In the genomic region with DNA sequence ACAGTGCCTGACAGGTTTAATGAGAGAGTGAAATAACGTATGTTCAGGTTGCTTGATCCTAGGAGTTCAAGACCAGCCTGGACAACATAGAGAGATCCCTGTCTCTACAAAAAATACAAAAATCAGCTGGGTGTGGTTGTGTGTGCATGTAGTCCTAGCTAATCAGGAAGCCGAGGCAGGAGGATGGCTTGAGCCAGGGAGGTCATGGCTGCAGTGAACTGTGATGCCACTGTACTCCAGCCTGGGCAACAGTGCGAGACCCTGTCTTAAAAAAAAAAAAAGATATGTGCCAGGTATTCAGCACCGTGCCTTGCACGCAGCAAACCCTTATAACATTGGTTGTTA, we compare ENCODE assay signal across 1 cellular context.
TF ChIP-seq lines count a peak whose summit lies in the region.

No MANE protein-coding gene starts in this region.

TF ChIP-seq in GM23338, 12 proteins besides CTCF, POLR2A, EP300 and RAD21 (continued from another document):
- TF ChIP-seq EZH2phosphoT487 (IDR thresholded peaks at IDR 0.05; ENCODE audit: unreplicated experiment) (no peak), POLR2AphosphoS5 (IDR thresholded peaks at IDR 0.05; ENCODE audit: low read depth) (no peak), NANOG (IDR thresholded peaks at IDR 0.05; ENCODE audit: borderline replicate concordance) (no peak), ZNF331 (CRISPR knock-in tag; IDR thresholded peaks at IDR 0.05; ENCODE audit: low read depth) (no peak)
- TF ChIP-seq, protein P1, sequence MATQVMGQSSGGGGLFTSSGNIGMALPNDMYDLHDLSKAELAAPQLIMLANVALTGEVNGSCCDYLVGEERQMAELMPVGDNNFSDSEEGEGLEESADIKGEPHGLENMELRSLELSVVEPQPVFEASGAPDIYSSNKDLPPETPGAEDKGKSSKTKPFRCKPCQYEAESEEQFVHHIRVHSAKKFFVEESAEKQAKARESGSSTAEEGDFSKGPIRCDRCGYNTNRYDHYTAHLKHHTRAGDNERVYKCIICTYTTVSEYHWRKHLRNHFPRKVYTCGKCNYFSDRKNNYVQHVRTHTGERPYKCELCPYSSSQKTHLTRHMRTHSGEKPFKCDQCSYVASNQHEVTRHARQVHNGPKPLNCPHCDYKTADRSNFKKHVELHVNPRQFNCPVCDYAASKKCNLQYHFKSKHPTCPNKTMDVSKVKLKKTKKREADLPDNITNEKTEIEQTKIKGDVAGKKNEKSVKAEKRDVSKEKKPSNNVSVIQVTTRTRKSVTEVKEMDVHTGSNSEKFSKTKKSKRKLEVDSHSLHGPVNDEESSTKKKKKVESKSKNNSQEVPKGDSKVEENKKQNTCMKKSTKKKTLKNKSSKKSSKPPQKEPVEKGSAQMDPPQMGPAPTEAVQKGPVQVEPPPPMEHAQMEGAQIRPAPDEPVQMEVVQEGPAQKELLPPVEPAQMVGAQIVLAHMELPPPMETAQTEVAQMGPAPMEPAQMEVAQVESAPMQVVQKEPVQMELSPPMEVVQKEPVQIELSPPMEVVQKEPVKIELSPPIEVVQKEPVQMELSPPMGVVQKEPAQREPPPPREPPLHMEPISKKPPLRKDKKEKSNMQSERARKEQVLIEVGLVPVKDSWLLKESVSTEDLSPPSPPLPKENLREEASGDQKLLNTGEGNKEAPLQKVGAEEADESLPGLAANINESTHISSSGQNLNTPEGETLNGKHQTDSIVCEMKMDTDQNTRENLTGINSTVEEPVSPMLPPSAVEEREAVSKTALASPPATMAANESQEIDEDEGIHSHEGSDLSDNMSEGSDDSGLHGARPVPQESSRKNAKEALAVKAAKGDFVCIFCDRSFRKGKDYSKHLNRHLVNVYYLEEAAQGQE (IDR thresholded peaks at IDR 0.05; ENCODE audit: unreplicated experiment), result no peak
